In the genomic region with DNA sequence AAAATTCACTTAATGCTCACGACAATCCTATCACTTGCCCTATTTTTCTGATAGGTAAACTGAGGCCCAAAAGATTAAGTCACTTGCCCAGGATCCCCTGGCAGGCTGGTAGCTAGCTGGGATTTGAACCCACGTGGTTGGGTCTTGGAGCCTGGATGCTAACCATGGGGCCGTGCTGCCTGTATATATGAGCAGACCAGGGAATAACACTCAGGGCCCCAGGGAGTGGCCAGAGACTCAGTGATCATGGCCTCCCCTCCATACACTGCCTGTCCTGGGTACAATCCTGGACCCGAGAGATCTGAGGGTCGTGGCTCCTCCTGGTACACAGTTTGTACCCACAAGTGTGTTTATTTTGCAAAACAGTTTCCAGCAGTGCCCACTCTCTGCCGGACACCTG, we compare ENCODE assay signal across 28 cellular contexts.
"Had no signal": no experiment of that assay in that cellular context is flagged by ENCODE, and none has a peak within 500 bp of the region (broad histone marks: within the 10 kb centered on the region; RNA-seq: fewer than 3 reads in every experiment).

No MANE protein-coding gene starts in this region.

- ATAC-seq: activated CD8-positive, alpha-beta T cell treated with anti-CD3 and anti-CD28 coated beads for 36 hours; activated T-cell treated with anti-CD3 and anti-CD28 coated beads, Interleukin-2, amount 50 U/mL, for 72 hours; activated T-helper 17 cell treated with anti-CD3 and anti-CD28 coated beads, Interleukin-2, amount 50 U/mL, for 72 hours; Panc1 had no signal

- H3K9ac ChIP-seq: SK-N-SH had no signal

- H3K4me3 ChIP-seq: cardiac muscle cell, SJSA1 had no signal

- H3K9me3 ChIP-seq: SJSA1, SK-N-SH had no signal

- H3K27me3 ChIP-seq: cardiac muscle cell, SJSA1 had no signal

- DNase-seq: activated CD4-positive, alpha-beta T cell treated with anti-CD3 and anti-CD28 coated beads, Interleukin-2, amount 10 ng/mL, durations not matched to agents 24 days and 14 days; activated CD4-positive, alpha-beta T cell treated with anti-CD3 and anti-CD28 coated beads, Interleukin-2, amount 50 U/mL, for 4 hours; activated CD8-positive, alpha-beta T cell treated with anti-CD3 and anti-CD28 coated beads for 36 hours; activated effector memory CD4-positive, alpha-beta T cell treated with anti-CD3 and anti-CD28 coated beads, Interleukin-2, amount 50 U/mL, for 16 hours; activated naive CD4-positive, alpha-beta T cell; activated naive CD4-positive, alpha-beta T cell treated with anti-CD3 and anti-CD28 coated beads, Interleukin-2, amount 50 U/mL, for 16 hours; activated naive CD8-positive, alpha-beta T cell treated with anti-CD3 and anti-CD28 coated beads for 36 hours; activated T-cell treated with anti-CD3 and anti-CD28 coated beads, Interleukin-2, amount 50 U/mL, for 1 hour; activated T-cell treated with anti-CD3 and anti-CD28 coated beads, Interleukin-2, amount 50 U/mL, for 72 hours; amniotic stem cell; aorta; Karpas-422; KBM-7; NCI-H1048; NCI-H1105 treated with DMSO at 0.1 percent for 48 hours; NCI-H1436; NCI-H1694; NCI-H1930; NCI-H2081 treated with DMSO at 0.1 percent for 48 hours; NCI-H345; NCI-H524 treated with DMSO at 0.1 percent for 48 hours; SHP77 treated with DMSO at 0.1 percent for 48 hours; SK-N-SH had no signal

- H3K27ac ChIP-seq: cardiac muscle cell, SJSA1 had no signal

- H3K36me3 ChIP-seq: cardiac muscle cell, SJSA1 had no signal

- FAIRE-seq: TTC549 had no signal

- H3K4me2 ChIP-seq: SK-N-SH had no signal

- H3K4me1 ChIP-seq: SJSA1 had no signal
